Comparison of ENCODE assay signal across 8 cellular contexts in genomic region chr21:39788383-39788782, GRCh38.
A peak's percentile ranks its signal among the peaks of the same experiment; 100 is the strongest.
DNase-seq lines count a peak whose midpoint lies in the region; ATAC-seq and TF ChIP-seq lines count a peak whose summit lies in the region.

No MANE protein-coding gene starts in this region.

- H3K4me3 ChIP-seq in stomach smooth muscle (ENCODE audit: low read length in 2 of 2), result peak overlapping the region; percentile 15 to 21

- DNase-seq in NCI-H226 (peak; percentile 67), T47D (ENCODE audit: low read depth in 1 of 2, low spot score in 1 of 2) (peak; percentile 80 to 98), islet precursor cell (peak; percentile 99), NOMO-1 treated with DMSO at 0.1 percent for 48 hours (lab: John Stamatoyannopoulos, UW; ENCODE audit: unreplicated experiment) (no peak)
- no peak for DNase-seq in activated effector memory CD4-positive, alpha-beta T cell treated with Interleukin-2 at 50 U/mL for 16 hours

- H3K9me3 ChIP-seq in stomach smooth muscle (ENCODE audit: control insufficient read depth in 2 of 2, low read length in 2 of 2), result no peaks in the 10 kb centered on the region

- ATAC-seq in HG03378 (IDR thresholded peaks at IDR 0.05; ENCODE audit: unreplicated experiment), result no peak

- in situ Hi-C loops in T47D (cut with HindIII; ENCODE audit: low pct_unique_long_range_greater_than_20kb, low sequenced_read_pairs), result no loop called here

- no peak overlapping the region for H3K27ac ChIP-seq in stomach smooth muscle (ENCODE audit: low read length)

- H3K9ac ChIP-seq in stomach smooth muscle (ENCODE audit: low read length in 2 of 2), result no peak overlapping the region

- no peaks in the 10 kb centered on the region for H3K27me3 ChIP-seq in stomach smooth muscle (ENCODE audit: control insufficient read depth in 1 of 2, insufficient read depth in 2 of 2, low read length in 2 of 2)

- TF ChIP-seq CTCF in GM12873 (IDR thresholded peaks at IDR 0.05; ENCODE audit: insufficient read depth, low read depth, low read length, missing control alignments), result peak; percentile 5

- no peaks in the 10 kb centered on the region for H3K36me3 ChIP-seq in stomach smooth muscle (ENCODE audit: control insufficient read depth in 2 of 2, insufficient read depth in 2 of 2, low read length in 2 of 2)

- H3K4me1 ChIP-seq in stomach smooth muscle (ENCODE audit: control insufficient read depth, insufficient read depth, low read length), result peaks cover 5% of the 10 kb centered on the region

Comparison
In these comparisons a context has a peak if more than half of its experiments do, and no peak if none do; other contexts are left out.
1. DNase-seq: peak in NCI-H226 (single experiment), T47D (2 of 2) and islet precursor cell (single experiment); none in activated effector memory CD4-positive, alpha-beta T cell treated with Interleukin-2 at 50 U/mL for 16 hours (single experiment) and NOMO-1 treated with DMSO at 0.1 percent for 48 hours (single experiment).